In genomic region chr18:22932885-22933205, GRCh38 we compare ENCODE assay signal across 8 cellular contexts. TPM values are rescaled to one million over a fixed set of nuclear protein-coding genes. Genes with fewer than 3 reads are reported as not detected.
DNase-seq lines count a peak whose midpoint lies in the region; ATAC-seq and TF ChIP-seq lines count a peak whose summit lies in the region.

No MANE protein-coding gene starts in this region.

- H3K27ac Mint-ChIP-seq in activated naive CD8-positive, alpha-beta T cell treated with anti-CD3 and anti-CD28 coated beads, Interleukin-2, amount 10 ng/mL, durations not matched to agents 7 days and 5 days, result peak overlapping the region; percentile 84

- no peaks in the 10 kb centered on the region for H3K9me3 ChIP-seq in thoracic aorta

- H3K27me3 ChIP-seq in BJ (ENCODE audit: control insufficient read depth, insufficient read depth, low read length) (no peaks in the 10 kb centered on the region), kidney epithelial cell (ENCODE audit: control insufficient read depth, insufficient read depth, low read length) (no peaks in the 10 kb centered on the region), thoracic aorta (replicated peaks; ENCODE audit: insufficient read depth) (no peaks in the 10 kb centered on the region)

- H3K36me3 Mint-ChIP-seq in activated naive CD8-positive, alpha-beta T cell treated with anti-CD3 and anti-CD28 coated beads, Interleukin-2, amount 10 ng/mL, durations not matched to agents 7 days and 5 days, result peaks cover 4% of the 10 kb centered on the region

- H3K9me3 Mint-ChIP-seq in activated naive CD8-positive, alpha-beta T cell treated with anti-CD3 and anti-CD28 coated beads, Interleukin-2, amount 10 ng/mL, durations not matched to agents 7 days and 5 days, result no peaks in the 10 kb centered on the region

- no peak for TF ChIP-seq CTCF in BJ (IDR thresholded peaks at IDR 0.05; ENCODE audit: insufficient read depth, low read depth, low read length)
- TF ChIP-seq CTCF in kidney epithelial cell (IDR thresholded peaks at IDR 0.05; ENCODE audit: insufficient read depth, low read length, poor library complexity, severe bottlenecking), result no peak
- no peak for TF ChIP-seq CTCF in thoracic aorta (IDR thresholded peaks at IDR 0.05)

- peak overlapping the region; percentile 91 for H3K4me3 Mint-ChIP-seq in activated naive CD8-positive, alpha-beta T cell treated with anti-CD3 and anti-CD28 coated beads, Interleukin-2, amount 10 ng/mL, durations not matched to agents 7 days and 5 days

- peak overlapping the region; percentile 89 for H3K4me3 ChIP-seq in BJ (ENCODE audit: low read depth, low read length)
- peak overlapping the region; percentile 77 for H3K4me3 ChIP-seq in kidney epithelial cell (ENCODE audit: low read depth, low read length)
- peak overlapping the region; percentile 87 for H3K4me3 ChIP-seq in thoracic aorta

- no peak for DNase-seq in BJ (ENCODE audit: low read depth)
- DNase-seq in activated naive CD8-positive, alpha-beta T cell treated with anti-CD3 and anti-CD28 coated beads, Interleukin-2, amount 10 ng/mL, durations not matched to agents 7 days and 5 days, result no peak
- DNase-seq in kidney epithelial cell (ENCODE audit: low read depth), result no peak
- DNase-seq in thoracic aorta (ENCODE audit: low spot score), result no peak
- no peak for DNase-seq in C1 segment of cervical spinal cord (lab: John Stamatoyannopoulos, UW)
- no peak for DNase-seq in glomerular visceral epithelial cell (ENCODE audit: extremely low spot score)

- CTCF ChIA-PET in BJ (lab: Yijun Ruan, JAX), result interaction anchor here (0.6 to 1.9 kb wide), 7 partner anchors 9 to 119 kb away, joined by 3 to 9 read pairs (median 3); no protein-coding TSS in a partner anchor

- H3K36me3 ChIP-seq in BJ (ENCODE audit: control insufficient read depth, insufficient read depth, low read length), result no peaks in the 10 kb centered on the region
- H3K36me3 ChIP-seq in kidney epithelial cell (ENCODE audit: control insufficient read depth, insufficient read depth, low read length), result no peaks in the 10 kb centered on the region
- H3K36me3 ChIP-seq in thoracic aorta, result no peaks in the 10 kb centered on the region

- H3K27ac ChIP-seq in thoracic aorta, result peak overlapping the region; percentile 89 to 93

- peaks cover 5% of the 10 kb centered on the region for H3K27me3 Mint-ChIP-seq in activated naive CD8-positive, alpha-beta T cell treated with anti-CD3 and anti-CD28 coated beads, Interleukin-2, amount 10 ng/mL, durations not matched to agents 7 days and 5 days

- ATAC-seq in GM19395 (IDR thresholded peaks at IDR 0.05; ENCODE audit: unreplicated experiment) (peak; percentile 52), HG03442 (IDR thresholded peaks at IDR 0.05; ENCODE audit: unreplicated experiment) (peak; percentile 21), thoracic aorta (ENCODE audit: insufficient number of reproducible peaks, low FRiP score, low read depth) (peak; percentile 2)
- ATAC-seq in activated naive CD8-positive, alpha-beta T cell treated with anti-CD3 and anti-CD28 coated beads, Interleukin-2, amount 10 ng/mL, durations not matched to agents 7 days and 5 days (ENCODE audit: low read depth), result peak; percentile 31

- H3K4me1 Mint-ChIP-seq in activated naive CD8-positive, alpha-beta T cell treated with anti-CD3 and anti-CD28 coated beads, Interleukin-2, amount 10 ng/mL, durations not matched to agents 7 days and 5 days, result peaks cover 25% of the 10 kb centered on the region

- POLR2A ChIA-PET in BJ (lab: Charles Lee), result interaction anchor here (0.6 to 0.9 kb wide), 3 partner anchors 85 to 370 kb away, joined by 3 to 12 read pairs (median 5); no protein-coding TSS in a partner anchor
- POLR2A ChIA-PET in activated naive CD8-positive, alpha-beta T cell treated with anti-CD3 and anti-CD28 coated beads, Interleukin-2, amount 10 ng/mL, durations not matched to agents 7 days and 5 days (lab: Charles Lee), result interaction anchor here (0.7 to 1.3 kb wide), 8 partner anchors 9 to 446 kb away, joined by 3 to 6 read pairs (median 3); no protein-coding TSS in a partner anchor

- no peaks in the 10 kb centered on the region for H3K4me1 ChIP-seq in thoracic aorta (ENCODE audit: control insufficient read depth in 1 of 2, low read depth in 2 of 2)

RNA-seq across cellular contexts. Expression of gene RBBP8, which starts 0.3 kb away (rescaled TPM):
- polyA plus RNA-seq in BJ (2011; rRNA removed), result 11.0 and 24.6 TPM in 2 replicates
- 5.5 and 5.9 TPM in 2 replicates for polyA minus RNA-seq in BJ (2011; rRNA and poly(A)+ RNA removed)
- 10 to 100 TPM; 39.9 to 41.1 TPM for total RNA-seq in activated naive CD8-positive, alpha-beta T cell treated with anti-CD3 and anti-CD28 coated beads, Interleukin-2, amount 10 ng/mL, durations not matched to agents 7 days and 5 days
- total RNA-seq in kidney epithelial cell (44.0 and 51.4 TPM in 2 replicates), thoracic aorta (10 to 100 TPM in 1 of 2 donors, 1 to 10 TPM in 1; 9.7 to 10.2 TPM)

Comparison
In these comparisons a context has a peak if more than half of its experiments do, and no peak if none do; other contexts are left out.
1. ATAC-seq: peak in every context shown above with its lines; median percentile 52 in GM19395; 31 in activated naive CD8-positive, alpha-beta T cell treated with anti-CD3 and anti-CD28 coated beads, Interleukin-2, amount 10 ng/mL, durations not matched to agents 7 days and 5 days; 21 in HG03442; 2 in thoracic aorta.